ENCODE assay signal across 14 cellular contexts in the genomic region with DNA sequence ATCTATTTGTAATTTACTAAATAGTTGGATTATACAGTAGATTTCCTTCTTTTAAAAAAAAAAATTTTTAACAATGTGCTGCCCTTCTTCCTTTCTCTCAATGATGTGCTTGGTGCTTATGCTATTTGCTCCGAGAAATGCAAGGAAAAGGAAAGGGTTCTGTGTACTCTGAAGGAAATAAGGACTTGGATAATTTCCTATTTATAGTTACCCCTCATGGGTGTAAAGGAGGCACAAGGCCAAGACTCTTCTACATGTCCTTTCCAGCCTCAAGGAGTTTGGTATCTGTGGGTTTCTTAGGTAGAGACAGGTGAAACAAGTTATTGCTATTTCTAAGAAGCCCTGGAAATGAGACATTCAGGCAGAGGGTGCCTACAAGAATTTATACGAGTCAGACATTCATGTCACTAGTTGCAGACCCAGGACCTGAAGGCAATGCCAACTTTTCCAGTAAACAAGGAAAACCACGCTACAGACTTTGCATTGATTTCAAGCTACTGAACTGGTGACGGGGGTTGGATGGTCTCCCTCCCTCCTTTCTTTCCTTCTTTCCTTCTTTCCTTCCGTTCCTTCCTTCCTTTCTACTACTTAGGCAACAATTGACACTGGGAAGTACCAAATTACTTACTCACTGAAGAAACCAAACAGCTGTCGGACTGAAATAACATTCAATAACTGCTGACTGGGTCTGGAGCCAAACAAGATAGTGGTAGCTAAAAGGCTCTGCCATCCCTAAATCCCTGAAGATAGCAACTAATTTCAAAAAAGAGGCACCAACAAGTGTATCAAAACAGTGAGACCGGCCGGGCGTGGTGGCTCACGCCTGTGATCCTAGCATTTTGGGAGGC. TPM values are rescaled to one million over a fixed set of nuclear protein-coding genes. Genes with fewer than 3 reads are reported as not detected.
DNase-seq lines count a peak whose midpoint lies in the region; ATAC-seq and TF ChIP-seq lines count a peak whose summit lies in the region.
"Had no signal": no experiment of that assay in that cellular context is flagged by ENCODE, and none has a peak within 500 bp of the region (broad histone marks: within the 10 kb centered on the region; RNA-seq: fewer than 3 reads in every experiment).

No MANE protein-coding gene starts in this region.

- intact Hi-C loops in Caco-2 (cut with micrococcal nuclease; ENCODE audit: unreplicated experiment) = no loop called here

- in situ Hi-C loops in GM13977 (cut with MboI; ENCODE audit: low pct_unique_long_range_greater_than_20kb, low sequenced_read_pairs, unreplicated experiment) = loop anchor here (10.0 kb wide), 1 partner anchor 277 kb away; no protein-coding TSS in a partner anchor

- H3K27me3 ChIP-seq in upper lobe of left lung (no peaks in the 10 kb centered on the region), Caco-2 (replicated peaks; ENCODE audit: control insufficient read depth, insufficient read depth, low read length) (no peaks in the 10 kb centered on the region)

- CTCF ChIA-PET in Caco-2 (lab: Charles Lee) = no interaction called here

- H3K27ac ChIP-seq in upper lobe of left lung = peak overlapping the region; percentile 23 to 72 (median 50)

- BruUV-seq in Caco-2 (replicated peaks; lab: Mats Ljungman, UMichigan) = no TSS peak

- no peak for TF ChIP-seq POLR2A in upper lobe of left lung (IDR thresholded peaks at IDR 0.05)

- no peaks in the 10 kb centered on the region for H3K27me3 Mint-ChIP-seq in activated T-cell treated with anti-CD3 and anti-CD28 coated beads, Interleukin-2, amount 50 U/mL, for 72 hours (ENCODE audit: low read depth)
- H3K27me3 Mint-ChIP-seq in activated T-cell treated with anti-CD3 and anti-CD28 coated beads, Interleukin-2, amount 50 U/mL, for 4 hours (ENCODE audit: low read depth) = no peaks in the 10 kb centered on the region
- no peaks in the 10 kb centered on the region for H3K27me3 Mint-ChIP-seq in Caco-2 (ENCODE audit: insufficient read depth, unreplicated experiment)
- H3K27me3 Mint-ChIP-seq: stimulated activated naive CD8-positive, alpha-beta T cell treated with anti-CD3 and anti-CD28 coated beads, Interleukin-15, amount 100 ng/mL, for 72 hours had no signal

- no peaks in the 10 kb centered on the region for H3K9me3 Mint-ChIP-seq in activated T-cell treated with anti-CD3 and anti-CD28 coated beads, Interleukin-2, amount 50 U/mL, for 72 hours
- no peaks in the 10 kb centered on the region for H3K9me3 Mint-ChIP-seq in activated T-cell treated with anti-CD3 and anti-CD28 coated beads, Interleukin-2, amount 50 U/mL, for 4 hours
- no peaks in the 10 kb centered on the region for H3K9me3 Mint-ChIP-seq in Caco-2 (ENCODE audit: unreplicated experiment)
- H3K9me3 Mint-ChIP-seq: stimulated activated naive CD8-positive, alpha-beta T cell treated with anti-CD3 and anti-CD28 coated beads, Interleukin-15, amount 100 ng/mL, for 72 hours had no signal

- no peak overlapping the region for H3K4me3 Mint-ChIP-seq in activated T-cell treated with anti-CD3 and anti-CD28 coated beads, Interleukin-2, amount 50 U/mL, for 72 hours
- no peak overlapping the region for H3K4me3 Mint-ChIP-seq in activated T-cell treated with anti-CD3 and anti-CD28 coated beads, Interleukin-2, amount 50 U/mL, for 4 hours
- no peak overlapping the region for H3K4me3 Mint-ChIP-seq in Caco-2 (ENCODE audit: unreplicated experiment)
- H3K4me3 Mint-ChIP-seq: stimulated activated naive CD8-positive, alpha-beta T cell treated with anti-CD3 and anti-CD28 coated beads, Interleukin-15, amount 100 ng/mL, for 72 hours had no signal

- H3K4me3 ChIP-seq in cardiac fibroblast (replicated peaks in 1 of 2; ENCODE audit: low read depth in 2 of 2, low read length in 2 of 2) (no peak overlapping the region), upper lobe of left lung (no peak overlapping the region), Caco-2 (ENCODE audit: low read depth, low read length) (no peak overlapping the region)

- ATAC-seq in activated T-cell treated with anti-CD3 and anti-CD28 coated beads, Interleukin-2, amount 50 U/mL, for 72 hours (replicated peaks in 1 of 2) = no peak
- ATAC-seq in activated T-cell treated with anti-CD3 and anti-CD28 coated beads, Interleukin-2, amount 50 U/mL, for 4 hours = no peak
- no peak for ATAC-seq in upper lobe of left lung (ENCODE audit: low FRiP score in 2 of 2)
- ATAC-seq: stimulated activated naive CD8-positive, alpha-beta T cell treated with anti-CD3 and anti-CD28 coated beads, Interleukin-15, amount 100 ng/mL, for 72 hours had no signal

- WGBS in upper lobe of left lung, 2 donors = 61 to 65% methylated on average over 10 of the region's 10 CpGs

- H3K27ac Mint-ChIP-seq in activated T-cell treated with anti-CD3 and anti-CD28 coated beads, Interleukin-2, amount 50 U/mL, for 72 hours = peak overlapping the region; percentile 72
- H3K27ac Mint-ChIP-seq in Caco-2 (ENCODE audit: unreplicated experiment) = no peak overlapping the region
- H3K27ac Mint-ChIP-seq: stimulated activated naive CD8-positive, alpha-beta T cell treated with anti-CD3 and anti-CD28 coated beads, Interleukin-15, amount 100 ng/mL, for 72 hours had no signal

- no peak for TF ChIP-seq EP300 in upper lobe of left lung (IDR thresholded peaks at IDR 0.05)

- peaks cover 16% of the 10 kb centered on the region for H3K4me1 Mint-ChIP-seq in activated T-cell treated with anti-CD3 and anti-CD28 coated beads, Interleukin-2, amount 50 U/mL, for 72 hours (ENCODE audit: low read depth)
- H3K4me1 Mint-ChIP-seq in activated T-cell treated with anti-CD3 and anti-CD28 coated beads, Interleukin-2, amount 50 U/mL, for 4 hours (ENCODE audit: low read depth) = peaks cover 17% of the 10 kb centered on the region
- no peaks in the 10 kb centered on the region for H3K4me1 Mint-ChIP-seq in Caco-2 (ENCODE audit: low read depth, unreplicated experiment)

- H3K36me3 Mint-ChIP-seq in activated T-cell treated with anti-CD3 and anti-CD28 coated beads, Interleukin-2, amount 50 U/mL, for 72 hours (ENCODE audit: insufficient read depth in 2 of 2) = peaks cover 3 to 17% of the 10 kb centered on the region in 2 donors
- H3K36me3 Mint-ChIP-seq in activated T-cell treated with anti-CD3 and anti-CD28 coated beads, Interleukin-2, amount 50 U/mL, for 4 hours (ENCODE audit: insufficient read depth) = peaks cover 19% of the 10 kb centered on the region
- H3K36me3 Mint-ChIP-seq in Caco-2 (ENCODE audit: insufficient read depth, unreplicated experiment) = no peaks in the 10 kb centered on the region

- H3K4me1 ChIP-seq in upper lobe of left lung = peaks cover 10 to 18% (median 14%) of the 10 kb centered on the region in 4 donors
- H3K4me1 ChIP-seq in Caco-2 = no peaks in the 10 kb centered on the region

- POLR2A ChIA-PET in Caco-2 (lab: Charles Lee) = no interaction called here

- TF ChIP-seq CTCF in cardiac fibroblast (IDR thresholded peaks at IDR 0.05; ENCODE audit: low read depth, low read length) (no peak), upper lobe of left lung (IDR thresholded peaks at IDR 0.05) (no peak), Caco-2 (IDR thresholded peaks at IDR 0.05; ENCODE audit: insufficient read depth in 1 of 2, low read depth in 1 of 2, low read length in 1 of 2, severe bottlenecking in 1 of 2, unreplicated experiment in 1 of 2) (no peak), GM13977 (IDR thresholded peaks at IDR 0.05; ENCODE audit: extremely low read depth, insufficient read depth, missing control alignments) (no peak)

- DNase-seq in activated T-cell treated with anti-CD3 and anti-CD28 coated beads, Interleukin-2, amount 50 U/mL, for 72 hours = no peak
- no peak for DNase-seq in activated T-cell treated with anti-CD3 and anti-CD28 coated beads, Interleukin-2, amount 50 U/mL, for 4 hours
- DNase-seq in cardiac fibroblast (ENCODE audit: low read depth in 2 of 2) = peak; percentile 57 to 69
- peak; percentile 43 for DNase-seq in kidney tubule cell (ENCODE audit: low spot score)
- DNase-seq in upper lobe of left lung = peak in 1 of 2 donors; percentile 43
- DNase-seq in H4 (ENCODE audit: low spot score) = no peak
- DNase-seq in Caco-2 = no peak
- no peak for DNase-seq in GM13977 (ENCODE audit: low spot score)
- DNase-seq: amygdala; NCI-H1105; NCI-H526 treated with DMSO at 0.1 percent for 48 hours; SK-N-SH; stimulated activated naive CD8-positive, alpha-beta T cell treated with anti-CD3 and anti-CD28 coated beads, Interleukin-15, amount 100 ng/mL, for 72 hours had no signal

- H3K36me3 ChIP-seq in upper lobe of left lung (peaks cover under 1 to 26% (median 10%) of the 10 kb centered on the region in 4 donors), Caco-2 (ENCODE audit: control insufficient read depth, insufficient read depth, low read length) (no peaks in the 10 kb centered on the region)

- H3K9me3 ChIP-seq in upper lobe of left lung (no peaks in the 10 kb centered on the region), Caco-2 (no peaks in the 10 kb centered on the region)
- H3K9me3 ChIP-seq: SK-N-SH had no signal

RNA-seq across cellular contexts. Expression of gene GHDC, which starts 33.8 kb away (rescaled TPM):
- 10 to 100 TPM; 17.3 to 18.8 TPM for total RNA-seq in activated T-cell treated with anti-CD3 and anti-CD28 coated beads, Interleukin-2, amount 50 U/mL, for 72 hours
- 10 to 100 TPM; 24.0 to 24.9 (median 24.7) TPM for total RNA-seq in activated T-cell treated with anti-CD3 and anti-CD28 coated beads, Interleukin-2, amount 50 U/mL, for 4 hours
- total RNA-seq in upper lobe of left lung (10 to 100 TPM; 24.3 to 40.9 (median 33.0) TPM), Caco-2 (2022) (17.7 and 21.4 TPM in 2 replicates)
- total RNA-seq in H4 (2014; rRNA removed; shearing (Covaris generic)) = 1.5 and 1.9 TPM in 2 replicates

RNA-seq across cellular contexts. Expression of gene HCRT, which starts 42.8 kb away (rescaled TPM):
- not detected for total RNA-seq in activated T-cell treated with anti-CD3 and anti-CD28 coated beads, Interleukin-2, amount 50 U/mL, for 72 hours
- not detected for total RNA-seq in activated T-cell treated with anti-CD3 and anti-CD28 coated beads, Interleukin-2, amount 50 U/mL, for 4 hours
- total RNA-seq in upper lobe of left lung (not detected), Caco-2 (2022) (not detected in 2 replicates)
- not detected in 2 replicates for total RNA-seq in H4 (2014; rRNA removed; shearing (Covaris generic))
- total RNA-seq: HT-29 had no signal

RNA-seq across cellular contexts. Expression of gene KCNH4, which starts 47.1 kb away (rescaled TPM):
- total RNA-seq in activated T-cell treated with anti-CD3 and anti-CD28 coated beads, Interleukin-2, amount 50 U/mL, for 72 hours = under 1 TPM; 0.26 to 0.39 TPM
- total RNA-seq in activated T-cell treated with anti-CD3 and anti-CD28 coated beads, Interleukin-2, amount 50 U/mL, for 4 hours = 1 to 10 TPM; 2.2 to 2.6 (median 2.6) TPM
- total RNA-seq in upper lobe of left lung = under 1 TPM in 2 of 6 donors, not detected in 4; under 0.01 to 0.27 TPM
- total RNA-seq in H4 (2014; rRNA removed; shearing (Covaris generic)) = 0.06 TPM in 1 of 2 replicates, not detected in the other
- total RNA-seq in Caco-2 (2022) = 0.07 and 0.37 TPM in 2 replicates
- total RNA-seq: HT-29 had no signal

RNA-seq across cellular contexts. Expression of gene STAT5B, which starts 48.1 kb away (rescaled TPM):
- 100 to 1,000 TPM; 252 to 269 TPM for total RNA-seq in activated T-cell treated with anti-CD3 and anti-CD28 coated beads, Interleukin-2, amount 50 U/mL, for 72 hours
- 10 to 100 TPM; 62.9 to 86.7 (median 71.9) TPM for total RNA-seq in activated T-cell treated with anti-CD3 and anti-CD28 coated beads, Interleukin-2, amount 50 U/mL, for 4 hours
- total RNA-seq in upper lobe of left lung = 100 to 1,000 TPM in 1 of 6 donors, 10 to 100 TPM in 5; 48.6 to 115 (median 66.3) TPM
- 13.7 and 25.0 TPM in 2 replicates for total RNA-seq in H4 (2014; rRNA removed; shearing (Covaris generic))
- 41.4 and 46.9 TPM in 2 replicates for total RNA-seq in Caco-2 (2022)

Comparison
In these comparisons a context has a peak if more than half of its experiments do, and no peak if none do; other contexts are left out.
1. DNase-seq: peak in cardiac fibroblast (2 of 2) and kidney tubule cell (single experiment); none in activated T-cell treated with anti-CD3 and anti-CD28 coated beads, Interleukin-2, amount 50 U/mL, for 72 hours (0 of 2), activated T-cell treated with anti-CD3 and anti-CD28 coated beads, Interleukin-2, amount 50 U/mL, for 4 hours (single experiment), H4 (single experiment), Caco-2 (0 of 2) and GM13977 (single experiment).